Comparison of ENCODE assay signal across 14 cellular contexts in the genomic region with DNA sequence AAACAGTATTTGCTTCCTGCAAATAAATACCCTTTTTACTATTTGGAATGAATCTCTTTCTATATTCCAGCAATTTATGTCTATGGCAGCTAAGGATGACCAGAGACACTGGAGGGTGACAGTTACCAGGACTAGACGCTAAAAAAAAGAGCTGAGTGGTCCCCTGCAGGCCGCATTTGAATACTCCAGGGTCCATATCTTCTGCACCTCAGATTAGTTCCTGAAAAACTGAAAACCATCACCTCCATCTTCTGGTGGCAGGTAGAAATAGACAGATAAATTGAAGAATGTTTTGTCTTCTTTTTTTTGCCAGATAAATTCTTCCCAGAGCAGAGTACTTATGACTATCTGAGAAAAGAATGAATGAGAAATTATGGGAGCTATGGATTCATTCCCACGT.
DNase-seq lines count a peak whose midpoint lies in the region; ATAC-seq and TF ChIP-seq lines count a peak whose summit lies in the region.
"Had no signal": no experiment of that assay in that cellular context is flagged by ENCODE, and none has a peak within 500 bp of the region (broad histone marks: within the 10 kb centered on the region; RNA-seq: fewer than 3 reads in every experiment).

No MANE protein-coding gene starts in this region.

- H3K4me1 ChIP-seq in Karpas-422 (ENCODE audit: low read length) = peaks cover 5% of the 10 kb centered on the region; the same call in 1 of the 2 replicates
- no peaks in the 10 kb centered on the region for H3K4me1 ChIP-seq in mesendoderm (ENCODE audit: control insufficient read depth, low read depth, low read length)
- peaks cover 15% of the 10 kb centered on the region for H3K4me1 ChIP-seq in vagina

- no peak overlapping the region for H2BK5ac ChIP-seq in mesendoderm (ENCODE audit: low read length)

- H3K9ac ChIP-seq in Karpas-422 (ENCODE audit: low read length) (no peak overlapping the region), mesendoderm (ENCODE audit: low read length) (no peak overlapping the region)

- no peak overlapping the region for H3K23ac ChIP-seq in mesendoderm (ENCODE audit: low read length)

- H2AK5ac ChIP-seq in mesendoderm (ENCODE audit: low read length) = no peak overlapping the region

- H4K8ac ChIP-seq in mesendoderm (ENCODE audit: low read depth, low read length) = no peak overlapping the region

- WGBS in mesendoderm (ENCODE audit: extremely low coverage, insufficient coverage, low lambda C conversion rate) = no CpG with 5 or more reads among the region's 3 CpGs

- H3K27ac ChIP-seq in Karpas-422 (ENCODE audit: low read length) (no peak overlapping the region), mesendoderm (ENCODE audit: low read depth, low read length) (no peak overlapping the region), vagina (no peak overlapping the region)

- no peak for TF ChIP-seq POLR2A in vagina (IDR thresholded peaks at IDR 0.05)

- no peak overlapping the region for H4K5ac ChIP-seq in mesendoderm (ENCODE audit: low read length)

- H2BK120ac ChIP-seq in mesendoderm (ENCODE audit: low read depth, low read length) = no peak overlapping the region

- H3K36me3 ChIP-seq in Karpas-422 (ENCODE audit: insufficient read depth, low read length) (no peaks in the 10 kb centered on the region), mesendoderm (ENCODE audit: control insufficient read depth, insufficient read depth, low read length) (no peaks in the 10 kb centered on the region), vagina (no peaks in the 10 kb centered on the region)

- peaks cover 21% of the 10 kb centered on the region for H3K9me3 Mint-ChIP-seq in WTC11

- POLR2A ChIA-PET in WTC11 (lab: Charles Lee) = no interaction called here

- H4K20me1 ChIP-seq in Karpas-422 (ENCODE audit: insufficient read depth, low read depth, low read length) = no peaks in the 10 kb centered on the region

- TF ChIP-seq CTCF in GM12865 (IDR thresholded peaks at IDR 0.05; ENCODE audit: insufficient read depth, low read depth, low read length, missing control alignments) = peak; percentile 11
- no peak for TF ChIP-seq CTCF in WTC11 (IDR thresholded peaks at IDR 0.05)
- TF ChIP-seq CTCF in vagina (IDR thresholded peaks at IDR 0.05) = no peak

- H3K4me3 ChIP-seq in GM12865 (ENCODE audit: low read depth, low read length) (no peak overlapping the region), Karpas-422 (ENCODE audit: low read length) (no peak overlapping the region), mesendoderm (ENCODE audit: low read length) (no peak overlapping the region), vagina (no peak overlapping the region)

- H3K27me3 ChIP-seq in Karpas-422 (ENCODE audit: low read length) (no peaks in the 10 kb centered on the region), mesendoderm (ENCODE audit: insufficient read depth, low read length, poor library complexity) (no peaks in the 10 kb centered on the region), vagina (no peaks in the 10 kb centered on the region)

- H3K27me3 Mint-ChIP-seq in WTC11 (ENCODE audit: low read depth) = 0 out of 2 replicates have a peak, but pooled peaks cover 3% of the 10 kb centered on the region

- ATAC-seq in WTC11 = 0 out of 2 replicates have a peak, but pooled peaks have one; percentile 24
- ATAC-seq: CD8-positive, alpha-beta T cell; HepG2 had no signal

- H2AFZ ChIP-seq in Karpas-422 (ENCODE audit: low read length) = no peak overlapping the region

- DNase-seq in GM12865 (ENCODE audit: low read depth) = peak; percentile 24
- DNase-seq in Karpas-422 = peak; percentile 52
- DNase-seq in WTC11 (ENCODE audit: low spot score) = no peak
- peak; percentile 38 for DNase-seq in mesendoderm
- DNase-seq in NK-92 treated with Interleukin-12 subunit alpha and Interleukin-12 subunit beta, amount 100 ng/mL, for 24 hours (lab: John Stamatoyannopoulos, UW) = no peak
- no peak for DNase-seq in vagina (ENCODE audit: extremely low spot score in 2 of 2)
- DNase-seq in iPS-NIHi11 (ENCODE audit: low spot score) = no peak
- DNase-seq: CD8-positive, alpha-beta T cell; EL; NCI-H1092; NCI-H446; SIG-M5; T-helper 9 cell had no signal

- H3K79me2 ChIP-seq in Karpas-422 (ENCODE audit: low read length) (no peaks in the 10 kb centered on the region), mesendoderm (ENCODE audit: control insufficient read depth, insufficient read depth, low read length) (no peaks in the 10 kb centered on the region)

- no peak overlapping the region for H3K27ac Mint-ChIP-seq in WTC11
- H3K27ac Mint-ChIP-seq: CD8-positive, alpha-beta T cell had no signal

- no peaks in the 10 kb centered on the region for H3K79me1 ChIP-seq in mesendoderm (ENCODE audit: low read length)

- no peaks in the 10 kb centered on the region for H3K9me2 ChIP-seq in Karpas-422 (replicated peaks; ENCODE audit: insufficient read depth, low read length)

- no peak overlapping the region for H3K18ac ChIP-seq in mesendoderm (ENCODE audit: low read length)

- no peak overlapping the region for H3K4me3 Mint-ChIP-seq in WTC11
- H3K4me3 Mint-ChIP-seq: CD8-positive, alpha-beta T cell had no signal

- CTCF ChIA-PET in WTC11 (lab: Charles Lee) = interaction anchor here (0.9 to 1.1 kb wide), 4 partner anchors 24 to 273 kb away, joined by 3 to 9 read pairs (median 4); no protein-coding TSS in a partner anchor

- no peak overlapping the region for H2BK15ac ChIP-seq in mesendoderm (replicated peaks; ENCODE audit: low read depth)

- no peak overlapping the region for H3K56ac ChIP-seq in mesendoderm (ENCODE audit: low read length)

- intact Hi-C loops in vagina (cut with DNase I) = no loop called here

- peaks cover 3% of the 10 kb centered on the region; the same call in 1 of the 2 replicates for H3K4me1 Mint-ChIP-seq in WTC11

- no peaks in the 10 kb centered on the region for H3K9me3 ChIP-seq in Karpas-422 (ENCODE audit: low read length)
- H3K9me3 ChIP-seq in vagina = peaks cover 7% of the 10 kb centered on the region

- no peak overlapping the region for H3K4me2 ChIP-seq in Karpas-422 (ENCODE audit: low read depth, low read length, poor library complexity, severe bottlenecking)
- no peak overlapping the region for H3K4me2 ChIP-seq in mesendoderm (ENCODE audit: low read length)

- H3K4ac ChIP-seq in mesendoderm (ENCODE audit: low read depth, low read length) = no peak overlapping the region

- peaks cover 4% of the 10 kb centered on the region; the same call in 1 of the 2 replicates for H3K36me3 Mint-ChIP-seq in WTC11
- H3K36me3 Mint-ChIP-seq: CD8-positive, alpha-beta T cell had no signal

TF ChIP-seq in WTC11, 78 proteins besides CTCF, POLR2A, EP300 and RAD21:
- no peak for TF ChIP-seq ETV6 (CRISPR knock-in tag; IDR thresholded peaks at IDR 0.05)
- no peak for TF ChIP-seq KAT7 (CRISPR knock-in tag; IDR thresholded peaks at IDR 0.05; ENCODE audit: borderline replicate concordance)
- TF ChIP-seq MXD4 (CRISPR knock-in tag; IDR thresholded peaks at IDR 0.05; ENCODE audit: borderline replicate concordance) = no peak
- TF ChIP-seq PRRX2 (CRISPR knock-in tag; IDR thresholded peaks at IDR 0.05) = no peak
- no peak for TF ChIP-seq ZNF416 (CRISPR knock-in tag; IDR thresholded peaks at IDR 0.05)
- no peak for TF ChIP-seq GRHL2 (CRISPR knock-in tag; IDR thresholded peaks at IDR 0.05; ENCODE audit: insufficient replicate concordance, severe bottlenecking)
- TF ChIP-seq FOXJ3 (CRISPR knock-in tag; IDR thresholded peaks at IDR 0.05; ENCODE audit: borderline replicate concordance) = no peak
TF ChIP-seq in WTC11: peak in this region for 0.

Comparison
In these comparisons a context has a peak if more than half of its experiments do, and no peak if none do; other contexts are left out.
1. DNase-seq: peak in GM12865 (single experiment), Karpas-422 (single experiment) and mesendoderm (single experiment); none in WTC11 (single experiment), NK-92 treated with Interleukin-12 subunit alpha and Interleukin-12 subunit beta, amount 100 ng/mL, for 24 hours (single experiment), vagina (0 of 2) and iPS-NIHi11 (single experiment).